24 cellular contexts compared by ENCODE assay signal in genomic region chr16:51383909-51384308, GRCh38.
"Had no signal": no experiment of that assay in that cellular context is flagged by ENCODE, and none has a peak within 500 bp of the region (broad histone marks: within the 10 kb centered on the region; RNA-seq: fewer than 3 reads in every experiment).

No MANE protein-coding gene starts in this region.

- H3K27me3 ChIP-seq: breast epithelium, right lobe of liver, thyroid gland had no signal

- DNase-seq: activated CD4-positive, alpha-beta memory T cell treated with anti-CD3 and anti-CD28 coated beads for 36 hours; activated CD4-positive, alpha-beta T cell treated with anti-CD3 and anti-CD28 coated beads for 4 hours; activated CD4-positive, CD25-positive, alpha-beta regulatory T cell; activated naive CD4-positive, alpha-beta T cell treated with Interleukin-2 at 50 U/mL for 16 hours; activated naive CD8-positive, alpha-beta T cell treated with anti-CD3 and anti-CD28 coated beads, Interleukin-2, amount 10 ng/mL, durations not matched to agents 7 days and 5 days; activated T-cell treated with anti-CD3 and anti-CD28 coated beads, Interleukin-2, amount 50 U/mL, for 48 hours; amniotic stem cell; cerebellar nuclear complex; head of caudate nucleus; hypothalamus; mesenchymal stem cell; naive B cell; occipital lobe; posterior cingulate gyrus; right lobe of liver; stimulated activated CD4-positive, alpha-beta T cell treated with anti-CD3 and anti-CD28 coated beads, Interleukin-1b, Interleukin-23, amount 100 ng/mL, for 48 hours; substantia nigra; T1000; thyroid gland had no signal

- H3K36me3 ChIP-seq: breast epithelium, gastroesophageal sphincter, right lobe of liver, thyroid gland had no signal

- H3K27ac ChIP-seq: breast epithelium, coronary artery, epithelial cell of prostate, gastroesophageal sphincter, right lobe of liver, skin epidermis, thyroid gland had no signal

- H3K9me3 ChIP-seq: right lobe of liver, thyroid gland had no signal

- H3K4me3 ChIP-seq: breast epithelium, coronary artery, gastroesophageal sphincter, right lobe of liver, skin epidermis, thyroid gland had no signal

- ATAC-seq: gastroesophageal sphincter had no signal

- H3K4me1 ChIP-seq: breast epithelium, gastroesophageal sphincter, right lobe of liver had no signal
